ENCODE assay signal across 8 cellular contexts in genomic region chr3:9792405-9793160, GRCh38. TPM values are rescaled to one million over a fixed set of nuclear protein-coding genes. Genes with fewer than 3 reads are reported as not detected.
DNase-seq lines count a peak whose midpoint lies in the region; ATAC-seq lines count a peak whose summit lies in the region.

Gene ARPC4, plus strand, starts transcription at chr3:9793082. Its CDS starts 40 bp downstream, at chr3:9793122.
Gene TADA3, minus strand, starts transcription at chr3:9792473. Its CDS starts 1,007 bp downstream, at chr3:9791466.

- ATAC-seq in GM21360 (IDR thresholded peaks at IDR 0.05; ENCODE audit: unreplicated experiment) = peak; percentile 74

- peak; percentile 89 for DNase-seq in COLO668 (lab: John Stamatoyannopoulos, UW; ENCODE audit: unreplicated experiment)
- peak; percentile 91 for DNase-seq in HT-29 (ENCODE audit: low spot score)
- DNase-seq in NK-92 treated with Interleukin-12 subunit alpha and Interleukin-12 subunit beta, amount 100 ng/mL, for 24 hours (lab: John Stamatoyannopoulos, UW) = peak; percentile 94
- peak; percentile 95 for DNase-seq in activated CD8-positive, alpha-beta memory T cell treated with anti-CD3 and anti-CD28 coated beads for 24 hours
- DNase-seq in effector CD4-positive, alpha-beta T cell = peak; percentile 88
- DNase-seq in lung microvascular endothelial cell (ENCODE audit: low read depth in 2 of 2) = peak; percentile 96 to 97
- DNase-seq in stimulated activated CD4-positive, alpha-beta T cell treated with anti-CD3 and anti-CD28 coated beads, TNF-alpha, amount 100 ng/mL, for 4 hours (ENCODE audit: low read depth in 3 of 3) = peak; percentile 88 to 90 (median 88)

RNA-seq across cellular contexts. Expression of gene ARPC4, which starts in this region (rescaled TPM):
- 155 and 192 TPM in 2 replicates for total RNA-seq in HT-29 (2014; rRNA removed; shearing (Covaris generic))
- 247 and 251 TPM in 2 replicates for total RNA-seq in lung microvascular endothelial cell

RNA-seq across cellular contexts. Expression of gene TADA3, which starts in this region (rescaled TPM):
- total RNA-seq in HT-29 (2014; rRNA removed; shearing (Covaris generic)) = 65.0 and 68.7 TPM in 2 replicates
- total RNA-seq in lung microvascular endothelial cell = 19.0 and 25.4 TPM in 2 replicates

Comparison
In these comparisons a context has a peak if more than half of its experiments do, and no peak if none do; other contexts are left out.
1. Peak in every context shown above with its lines: DNase-seq and ATAC-seq.